In the genomic region with DNA sequence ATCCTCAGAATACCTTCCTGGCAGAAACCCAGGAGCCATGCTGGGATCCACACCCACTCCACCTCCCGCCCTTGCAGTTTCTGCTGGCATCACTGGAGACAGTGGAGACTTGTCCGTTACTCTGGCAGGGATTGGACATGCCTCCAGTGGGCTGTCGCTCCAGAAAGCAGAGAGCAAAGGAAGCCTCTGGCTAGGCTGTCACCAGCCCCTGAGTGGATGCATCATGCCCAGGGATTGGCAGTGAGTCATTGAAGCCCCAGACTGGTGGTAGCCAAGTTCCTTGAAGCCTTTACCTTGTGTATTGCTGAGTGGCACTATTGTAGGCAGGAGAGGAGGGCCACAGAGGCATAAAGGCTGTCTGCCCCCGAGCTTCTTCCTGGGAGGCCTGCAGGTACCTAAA, we compare ENCODE assay signal across 27 cellular contexts. TPM values are rescaled to one million over a fixed set of nuclear protein-coding genes. Genes with fewer than 3 reads are reported as not detected.
DNase-seq lines count a peak whose midpoint lies in the region; ATAC-seq, FAIRE-seq and TF ChIP-seq lines count a peak whose summit lies in the region.
"Had no signal": no experiment of that assay in that cellular context is flagged by ENCODE, and none has a peak within 500 bp of the region (broad histone marks: within the 10 kb centered on the region; RNA-seq: fewer than 3 reads in every experiment).

No MANE protein-coding gene starts in this region.

- no peak for TF ChIP-seq POLR2A in HepG2 (IDR thresholded peaks at IDR 0.05; ENCODE audit: insufficient read depth in 1 of 2, low read depth in 2 of 2, low read length in 2 of 2)

- H3K27ac ChIP-seq in mammary epithelial cell (ENCODE audit: insufficient read depth, low read depth, low read length) (peak overlapping the region; percentile 63), HepG2 (ENCODE audit: extremely low read length, insufficient read depth, low read length) (no peak overlapping the region)
- H3K27ac ChIP-seq: neutrophil, Peyer's patch, sigmoid colon, thyroid gland had no signal

- no peak for TF ChIP-seq EP300 in HepG2 (IDR thresholded peaks at IDR 0.05; ENCODE audit: low read depth in 2 of 2, low read length in 2 of 2)
- TF ChIP-seq EP300 in HepG2 (CRISPR knock-in tag; IDR thresholded peaks at IDR 0.05; ENCODE audit: borderline replicate concordance): no peak

- ATAC-seq in HG03108 (IDR thresholded peaks at IDR 0.05; ENCODE audit: unreplicated experiment) (no peak), HepG2 (no peak)
- ATAC-seq: SK-N-SH treated with all-trans-retinoic acid at 6 μM for 48 hours, WTC11 had no signal

- no peak overlapping the region for H3K4me3 ChIP-seq in MG63
- no peak overlapping the region for H3K4me3 ChIP-seq in mammary epithelial cell (replicated peaks in 1 of 3; ENCODE audit: insufficient read depth in 1 of 3, low read depth in 2 of 3, low read length in 3 of 3)
- H3K4me3 ChIP-seq in HepG2 (replicated peaks in 1 of 3; ENCODE audit: insufficient read depth in 1 of 3, low read depth in 2 of 3, low read length in 3 of 3): no peak overlapping the region
- H3K4me3 ChIP-seq: Peyer's patch, sigmoid colon, thyroid gland had no signal

- H3K4me1 ChIP-seq in mammary epithelial cell (ENCODE audit: insufficient read depth, low read length) (peaks cover 31% of the 10 kb centered on the region), HepG2 (ENCODE audit: insufficient read depth, low read length) (no peaks in the 10 kb centered on the region)
- H3K4me1 ChIP-seq: Peyer's patch, sigmoid colon, thyroid gland had no signal

- WGBS in mammary epithelial cell (ENCODE audit: low coverage, missing lambda C conversion rate): 49% methylated on average over 2 of the region's 4 CpGs
- WGBS in HepG2 (ENCODE audit: low lambda C conversion rate): 0% methylated on average over 2 of the region's 4 CpGs

- H3K9ac ChIP-seq in mammary epithelial cell (ENCODE audit: insufficient read depth, low read length) (no peak overlapping the region), HepG2 (ENCODE audit: insufficient read depth, low read depth, low read length) (no peak overlapping the region)

- H3K4me2 ChIP-seq in mammary epithelial cell (ENCODE audit: insufficient read depth, low read depth, low read length) (no peak overlapping the region), HepG2 (ENCODE audit: low read depth, low read length) (no peak overlapping the region)

- TF ChIP-seq CTCF in mammary epithelial cell (conservative IDR thresholded peaks at IDR 0.05 in 1 of 2, IDR thresholded peaks at IDR 0.05 in 1 of 2; ENCODE audit: extremely low read depth in 1 of 2, insufficient read depth in 1 of 2, low read depth in 1 of 2, low read length in 2 of 2) (no peak), HepG2 (CRISPR knock-in tag; IDR thresholded peaks at IDR 0.05) (no peak)

- H3K27me3 ChIP-seq in MG63 (no peaks in the 10 kb centered on the region), mammary epithelial cell (ENCODE audit: insufficient read depth, low read length) (no peaks in the 10 kb centered on the region), HepG2 (ENCODE audit: control insufficient read depth in 1 of 2, insufficient read depth in 2 of 2, low read length in 2 of 2) (peaks cover 0 to 14% of the 10 kb centered on the region in 2 experiments; a peak in 1 of 5 replicates)
- H3K27me3 ChIP-seq: neutrophil, Peyer's patch, thyroid gland had no signal

- FAIRE-seq in HepG2 (lab: Jason Lieb, UNC): no peak
- FAIRE-seq: endothelial cell of umbilical vein, GM18507 had no signal

- H3K9me3 ChIP-seq in MG63 (no peaks in the 10 kb centered on the region), mammary epithelial cell (replicated peaks; ENCODE audit: insufficient read depth, low read length) (no peaks in the 10 kb centered on the region), HepG2 (ENCODE audit: low read length) (no peaks in the 10 kb centered on the region)
- H3K9me3 ChIP-seq: neutrophil, Peyer's patch, sigmoid colon, thyroid gland had no signal

- POLR2A ChIA-PET in HepG2 (lab: Yijun Ruan, JAX): no interaction called here

- no peaks in the 10 kb centered on the region for H3K36me3 ChIP-seq in MG63
- H3K36me3 ChIP-seq in mammary epithelial cell (ENCODE audit: insufficient read depth, low read length): no peaks in the 10 kb centered on the region
- H3K36me3 ChIP-seq in HepG2 (replicated peaks in 1 of 2; ENCODE audit: control insufficient read depth in 1 of 2, insufficient read depth in 2 of 2, low read length in 2 of 2): no peaks in the 10 kb centered on the region
- H3K36me3 ChIP-seq: neutrophil, Peyer's patch, sigmoid colon, thyroid gland had no signal

- H2AFZ ChIP-seq in mammary epithelial cell (ENCODE audit: low read depth, low read length) (no peak overlapping the region), HepG2 (ENCODE audit: low read length) (no peak overlapping the region)

- DNase-seq in ELR (ENCODE audit: low read depth) (peak; percentile 42), MG63 (peak; percentile 5), mammary epithelial cell (peak; percentile 73), renal cortical epithelial cell (ENCODE audit: low read depth) (peak; percentile 36), NCI-H2171 (lab: John Stamatoyannopoulos, UW) (no peak), HepG2 (ENCODE audit: low spot score) (no peak)
- DNase-seq: activated naive CD4-positive, alpha-beta T cell treated with anti-CD3 and anti-CD28 coated beads, Interleukin-2, amount 50 U/mL, for 16 hours; anterior cingulate cortex; CD8-positive, alpha-beta memory T cell; central memory CD4-positive, alpha-beta T cell; DMS53; H7; mesenchymal stem cell; MM.1S; NCI-H1694; NCI-H524; Peyer's patch; sigmoid colon; stimulated activated CD4-positive, alpha-beta T cell treated with anti-CD3 and anti-CD28 coated beads, Interleukin-15, amount 100 ng/mL, for 24 hours; T-helper 9 cell; thyroid gland had no signal

- H4K20me1 ChIP-seq in mammary epithelial cell (ENCODE audit: insufficient read depth, low read length): no peaks in the 10 kb centered on the region
- H4K20me1 ChIP-seq in HepG2 (ENCODE audit: insufficient read depth, low read length): no peaks in the 10 kb centered on the region

- CTCF ChIA-PET in mammary epithelial cell (lab: Charles Lee; ENCODE audit: low non-redundant PET) (no interaction called here), HepG2 (lab: Yijun Ruan, JAX; ENCODE audit: low intra/inter-chr PET ratio, low total read pairs) (no interaction called here)

- BruUV-seq in mammary epithelial cell (replicated peaks; lab: Mats Ljungman, UMichigan) (no TSS peak), HepG2 (replicated peaks; lab: Mats Ljungman, UMichigan) (no TSS peak)

- in situ Hi-C loops in mammary epithelial cell (cut with MboI; ENCODE audit: low sequenced_read_pairs in 2 of 2): no loop called here
- in situ Hi-C loops in HepG2 (cut with HindIII; ENCODE audit: extremely low pct_ligation_motif_present, low pct_unique_long_range_greater_than_20kb): no loop called here

- dilution Hi-C loops in mammary epithelial cell (cut with HindIII; ENCODE audit: low sequenced_read_pairs): no loop called here

- intact Hi-C loops in mammary epithelial cell (cut with micrococcal nuclease): no loop called here
- intact Hi-C loops in HepG2 (cut with micrococcal nuclease; ENCODE audit: unreplicated experiment): no loop called here

- no peak for TF ChIP-seq RAD21 in HepG2 (CRISPR knock-in tag; IDR thresholded peaks at IDR 0.05)

- no peaks in the 10 kb centered on the region for H3K79me2 ChIP-seq in mammary epithelial cell (ENCODE audit: insufficient read depth, low read length)
- H3K79me2 ChIP-seq in HepG2 (ENCODE audit: insufficient read depth, low read length): no peaks in the 10 kb centered on the region

TF ChIP-seq in HepG2, 621 proteins besides CTCF, POLR2A, EP300 and RAD21:
- TF ChIP-seq ZNF101 (CRISPR knock-in tag; IDR thresholded peaks at IDR 0.05; ENCODE audit: borderline replicate concordance, low read depth) (no peak), ZFP36L2 (CRISPR knock-in tag; IDR thresholded peaks at IDR 0.05) (no peak), ZNF570 (CRISPR knock-in tag; IDR thresholded peaks at IDR 0.05; ENCODE audit: borderline replicate concordance) (no peak)

RNA-seq across cellular contexts. Expression of a gene that starts 34.8 kb away (rescaled TPM):
- 1.9 TPM in 2 replicates for total RNA-seq in MG63 (2014; rRNA removed; shearing (Covaris generic); ENCODE audit: low replicate concordance)
- total RNA-seq in mammary epithelial cell (1 to 10 TPM in 1 of 2 donors, under 1 TPM in 1; 0.17 to 3.4 TPM), renal cortical epithelial cell (0.65 and 1.0 TPM in 2 replicates), HepG2 (2016; rRNA removed; fragmentation: Illumina TruSeq; extraction: Trizol) (8.9 and 9.4 TPM in 2 replicates)
- polyA plus RNA-seq in mammary epithelial cell (3.1 TPM), HepG2 (2011; rRNA removed) (1.9 and 3.3 TPM in 2 replicates)
- not detected for polyA minus RNA-seq in mammary epithelial cell
- total RNA-seq in HepG2 (2016; cell fraction: cytosol; rRNA removed; fragmentation: Illumina TruSeq; extraction: Trizol; ENCODE audit: low read depth): 1.0 and 1.2 TPM in 2 replicates
- total RNA-seq in HepG2 (2016; cell fraction: insoluble cytoplasmic fraction; rRNA removed; fragmentation: Illumina TruSeq; extraction: Trizol): 7.9 and 9.1 TPM in 2 replicates
- total RNA-seq in HepG2 (2016; cell fraction: membrane; rRNA removed; fragmentation: Illumina TruSeq; extraction: Trizol): 3.8 and 4.5 TPM in 2 replicates
- total RNA-seq in HepG2 (2016; cell fraction: nucleus; rRNA removed; fragmentation: Illumina TruSeq; extraction: Trizol): 15.0 and 16.1 TPM in 2 replicates
- polyA plus RNA-seq in HepG2 (2011; cell fraction: cytosol; rRNA removed): 1.3 and 1.4 TPM in 2 replicates
- polyA plus RNA-seq in HepG2 (2011; cell fraction: nucleus; rRNA removed): 4.7 and 5.3 TPM in 2 replicates
- 1.4 and 2.7 TPM in 2 replicates for polyA plus RNA-seq in HepG2 (2012)
- polyA plus RNA-seq in HepG2 (2016; cell fraction: cytosol; fragmentation: Illumina TruSeq; extraction: Trizol; ENCODE audit: low read depth): 0.82 and 0.87 TPM in 2 replicates
- polyA plus RNA-seq in HepG2 (2016; cell fraction: insoluble cytoplasmic fraction; fragmentation: Illumina TruSeq; extraction: Trizol; ENCODE audit: low read depth): 12.0 and 12.3 TPM in 2 replicates
- 1.9 and 2.2 TPM in 2 replicates for polyA plus RNA-seq in HepG2 (2016; cell fraction: membrane; fragmentation: Illumina TruSeq; extraction: Trizol; ENCODE audit: low read depth)
- 16.9 and 18.0 TPM in 2 replicates for polyA plus RNA-seq in HepG2 (2016; cell fraction: nucleus; fragmentation: Illumina TruSeq; extraction: Trizol; ENCODE audit: insufficient read depth, low read depth)
- 3.0 and 4.3 TPM in 2 replicates for polyA minus RNA-seq in HepG2 (2011; rRNA and poly(A)+ RNA removed; ENCODE audit: low replicate concordance)
- 1.2 and 1.7 TPM in 2 replicates for polyA minus RNA-seq in HepG2 (2011; cell fraction: cytosol; rRNA and poly(A)+ RNA removed)
- polyA minus RNA-seq in HepG2 (2011; cell fraction: nucleus; rRNA and poly(A)+ RNA removed): 18.0 and 25.4 TPM in 2 replicates
- total RNA-seq: thyroid gland had no signal

Comparison
In these comparisons a context has a peak if more than half of its experiments do, and no peak if none do; other contexts are left out.
1. DNase-seq: peak in ELR (single experiment), MG63 (single experiment), mammary epithelial cell (single experiment) and renal cortical epithelial cell (single experiment); none in NCI-H2171 (single experiment) and HepG2 (single experiment).